ENCODE assay signal across 33 cellular contexts in the genomic region with DNA sequence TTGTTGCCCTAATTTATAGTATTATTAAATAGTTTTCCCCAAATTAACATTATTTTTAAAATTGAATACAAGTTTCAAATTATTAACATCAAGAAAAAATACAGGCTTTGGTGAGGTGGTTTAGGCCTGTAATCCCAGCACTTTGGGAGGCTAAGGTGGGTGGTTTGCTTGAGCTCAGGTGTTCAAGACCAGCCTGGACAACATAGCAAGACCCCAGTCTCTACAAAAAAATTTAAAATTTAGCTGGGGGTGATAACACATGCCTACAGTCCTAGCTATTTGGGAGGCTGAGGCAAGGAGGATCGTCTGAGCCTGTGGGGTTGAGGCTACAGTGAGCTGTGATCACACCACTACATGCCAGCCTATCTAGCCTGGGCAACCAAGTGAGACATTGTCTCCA. TPM values are rescaled to one million over a fixed set of nuclear protein-coding genes. Genes with fewer than 3 reads are reported as not detected.
"Had no signal": no experiment of that assay in that cellular context is flagged by ENCODE, and none has a peak within 500 bp of the region (broad histone marks: within the 10 kb centered on the region; RNA-seq: fewer than 3 reads in every experiment).

No MANE protein-coding gene starts in this region.

- H3K4me2 ChIP-seq: SK-N-SH had no signal

- H3K27ac ChIP-seq: cardiac muscle cell, Peyer's patch, SJSA1 had no signal

- H3K36me3 Mint-ChIP-seq: activated naive CD8-positive, alpha-beta T cell treated with anti-CD3 and anti-CD28 coated beads for 36 hours had no signal

- H3K27me3 ChIP-seq: ascending aorta, cardiac muscle cell, Peyer's patch, SJSA1 had no signal

- H3K9me3 Mint-ChIP-seq: activated CD4-positive, alpha-beta T cell treated with anti-CD3 and anti-CD28 coated beads, Interleukin-2, amount 10 ng/mL, durations not matched to agents 24 days and 14 days; activated CD8-positive, alpha-beta T cell treated with anti-CD3 and anti-CD28 coated beads for 36 hours; activated naive CD8-positive, alpha-beta T cell treated with anti-CD3 and anti-CD28 coated beads for 36 hours; activated T-cell treated with anti-CD3 and anti-CD28 coated beads, Interleukin-2, amount 50 U/mL, for 72 hours; activated T-helper 17 cell treated with anti-CD3 and anti-CD28 coated beads, Interleukin-2, amount 50 U/mL, for 72 hours; T-helper 1 cell treated with Interleukin-12 subunit alpha and Interleukin-12 subunit beta and Interleukin-4 antibody, amounts not matched to agents 30 μg/mL and 1 μg/mL, for 36 hours; T-helper 2 cell treated with Interferon-gamma antibody and Interleukin-4, amounts not matched to agents 5 μg/mL and 100 μg/mL, for 36 hours had no signal

- H3K27me3 Mint-ChIP-seq: activated CD8-positive, alpha-beta T cell treated with anti-CD3 and anti-CD28 coated beads for 36 hours; activated naive CD8-positive, alpha-beta T cell treated with anti-CD3 and anti-CD28 coated beads for 36 hours; activated T-helper 17 cell treated with anti-CD3 and anti-CD28 coated beads, Interleukin-2, amount 50 U/mL, for 72 hours had no signal

- H3K4me3 ChIP-seq: ascending aorta, cardiac muscle cell, Peyer's patch, SJSA1 had no signal

- ATAC-seq: activated CD8-positive, alpha-beta T cell treated with anti-CD3 and anti-CD28 coated beads for 36 hours; activated T-cell treated with anti-CD3 and anti-CD28 coated beads, Interleukin-2, amount 50 U/mL, for 72 hours; activated T-helper 17 cell treated with anti-CD3 and anti-CD28 coated beads, Interleukin-2, amount 50 U/mL, for 72 hours; PC-3 had no signal

- H3K9me2 ChIP-seq: SK-N-SH had no signal

- H3K36me3 ChIP-seq: ascending aorta, cardiac muscle cell, Peyer's patch, SJSA1 had no signal

- H3K4me3 Mint-ChIP-seq: activated CD4-positive, alpha-beta T cell treated with anti-CD3 and anti-CD28 coated beads, Interleukin-2, amount 10 ng/mL, durations not matched to agents 24 days and 14 days; activated CD8-positive, alpha-beta T cell treated with anti-CD3 and anti-CD28 coated beads for 36 hours; activated naive CD8-positive, alpha-beta T cell treated with anti-CD3 and anti-CD28 coated beads for 36 hours; activated T-cell treated with anti-CD3 and anti-CD28 coated beads, Interleukin-2, amount 50 U/mL, for 72 hours; activated T-helper 17 cell treated with anti-CD3 and anti-CD28 coated beads, Interleukin-2, amount 50 U/mL, for 72 hours; T-helper 1 cell treated with Interleukin-12 subunit alpha and Interleukin-12 subunit beta and Interleukin-4 antibody, amounts not matched to agents 30 μg/mL and 1 μg/mL, for 36 hours; T-helper 2 cell treated with Interferon-gamma antibody and Interleukin-4, amounts not matched to agents 5 μg/mL and 100 μg/mL, for 36 hours had no signal

- DNase-seq: activated CD4-positive, alpha-beta T cell treated with anti-CD3 and anti-CD28 coated beads, Interleukin-2, amount 10 ng/mL, durations not matched to agents 24 days and 14 days; activated CD4-positive, alpha-beta T cell treated with anti-CD3 and anti-CD28 coated beads, Interleukin-2, amount 50 U/mL, for 4 hours; activated CD8-positive, alpha-beta T cell treated with anti-CD3 and anti-CD28 coated beads for 36 hours; activated effector memory CD4-positive, alpha-beta T cell treated with anti-CD3 and anti-CD28 coated beads, Interleukin-2, amount 50 U/mL, for 16 hours; activated naive CD4-positive, alpha-beta T cell; activated naive CD4-positive, alpha-beta T cell treated with anti-CD3 and anti-CD28 coated beads, Interleukin-2, amount 50 U/mL, for 16 hours; activated naive CD8-positive, alpha-beta T cell treated with anti-CD3 and anti-CD28 coated beads for 36 hours; activated T-cell treated with anti-CD3 and anti-CD28 coated beads, Interleukin-2, amount 50 U/mL, for 1 hour; activated T-cell treated with anti-CD3 and anti-CD28 coated beads, Interleukin-2, amount 50 U/mL, for 72 hours; amygdala; Karpas-422; NCI-H1105; NCI-H1417 treated with DMSO at 0.1 percent for 48 hours; NCI-H187 treated with DMSO at 0.1 percent for 48 hours; NCI-H2081; NCI-H2171 treated with DMSO at 0.1 percent for 48 hours; NCI-H2227 treated with DMSO at 0.1 percent for 48 hours; NCI-H446; NCI-H524 treated with DMSO at 0.1 percent for 48 hours; NK-92 treated with Interleukin-12 subunit alpha and Interleukin-12 subunit beta, amount 100 ng/mL, for 24 hours; PC-3; Peyer's patch; RPMI8226; SHP77 treated with DMSO at 0.1 percent for 48 hours; SK-N-SH had no signal

- H3K9me3 ChIP-seq: ascending aorta, Peyer's patch, SJSA1, SK-N-SH had no signal

- H3K9ac ChIP-seq: SK-N-SH had no signal

- H3K27ac Mint-ChIP-seq: activated CD4-positive, alpha-beta T cell treated with anti-CD3 and anti-CD28 coated beads, Interleukin-2, amount 10 ng/mL, durations not matched to agents 24 days and 14 days; activated CD8-positive, alpha-beta T cell treated with anti-CD3 and anti-CD28 coated beads for 36 hours; activated naive CD8-positive, alpha-beta T cell treated with anti-CD3 and anti-CD28 coated beads for 36 hours; activated T-cell treated with anti-CD3 and anti-CD28 coated beads, Interleukin-2, amount 50 U/mL, for 72 hours; activated T-helper 17 cell treated with anti-CD3 and anti-CD28 coated beads, Interleukin-2, amount 50 U/mL, for 72 hours; T-helper 1 cell treated with Interleukin-12 subunit alpha and Interleukin-12 subunit beta and Interleukin-4 antibody, amounts not matched to agents 30 μg/mL and 1 μg/mL, for 36 hours; T-helper 2 cell treated with Interferon-gamma antibody and Interleukin-4, amounts not matched to agents 5 μg/mL and 100 μg/mL, for 36 hours had no signal

RNA-seq across cellular contexts. Expression of a gene that starts 28.5 kb away (rescaled TPM):
- total RNA-seq: activated CD4-positive, alpha-beta T cell treated with anti-CD3 and anti-CD28 coated beads, Interleukin-2, amount 10 ng/mL, durations not matched to agents 24 days and 14 days; activated CD8-positive, alpha-beta memory T cell treated with anti-CD3 and anti-CD28 coated beads for 36 hours; activated CD8-positive, alpha-beta T cell treated with anti-CD3 and anti-CD28 coated beads for 36 hours; activated naive CD8-positive, alpha-beta T cell treated with anti-CD3 and anti-CD28 coated beads for 36 hours; activated T-cell treated with anti-CD3 and anti-CD28 coated beads, Interleukin-2, amount 50 U/mL, for 72 hours; activated T-helper 17 cell treated with anti-CD3 and anti-CD28 coated beads, Interleukin-2, amount 50 U/mL, for 72 hours; ascending aorta; MCF 10A; PC-3; Peyer's patch; SJSA1 had no signal
- polyA plus RNA-seq: SK-N-SH had no signal

RNA-seq across cellular contexts. Expression of a gene that starts 49.1 kb away (rescaled TPM):
- total RNA-seq: MCF 10A had no signal
